Comparison of ENCODE assay signal across 8 cellular contexts in the genomic region with DNA sequence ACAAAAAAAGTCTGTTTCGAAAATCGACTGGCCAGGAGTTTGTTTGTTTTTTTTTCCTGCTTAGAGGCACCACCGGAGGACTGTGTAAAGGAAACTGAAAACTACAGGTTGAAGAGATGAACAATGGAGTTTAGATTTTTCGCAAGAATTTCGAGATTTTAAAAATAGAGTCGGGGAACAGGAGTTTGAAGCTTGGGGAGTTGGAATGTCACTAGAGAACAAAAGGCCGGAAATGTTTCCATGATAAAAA. TPM values are rescaled to one million over a fixed set of nuclear protein-coding genes. Genes with fewer than 3 reads are reported as not detected.
DNase-seq lines count a peak whose midpoint lies in the region; ATAC-seq lines count a peak whose summit lies in the region.

No MANE protein-coding gene starts in this region.

- H3K9me3 ChIP-seq in thymus (ENCODE audit: control insufficient read depth) = no peaks in the 10 kb centered on the region

- 4% methylated on average over 7 of the region's 7 CpGs for WGBS in thymus

- H3K27ac ChIP-seq in layer of hippocampus (ENCODE audit: low read depth, low read length) (peak overlapping the region; percentile 96), thymus (ENCODE audit: low read depth) (no peak overlapping the region)

- CTCF ChIA-PET in activated CD8-positive, alpha-beta memory T cell treated with anti-CD3 and anti-CD28 coated beads, Interleukin-2, amount 10 ng/mL, durations not matched to agents 7 days and 5 days (lab: Charles Lee) = interaction anchor here (0.7 to 2.2 kb wide), 6 partner anchors 10 to 104 kb away, joined by 3 to 7 read pairs (median 3); no protein-coding TSS in a partner anchor

- ATAC-seq in activated CD8-positive, alpha-beta memory T cell treated with anti-CD3 and anti-CD28 coated beads, Interleukin-2, amount 10 ng/mL, durations not matched to agents 7 days and 5 days = no peak
- ATAC-seq in activated naive CD8-positive, alpha-beta T cell treated with anti-CD3 and anti-CD28 coated beads, Interleukin-2, amount 10 ng/mL, durations not matched to agents 7 days and 5 days (ENCODE audit: low read depth) = no peak
- ATAC-seq in HG03520 (IDR thresholded peaks at IDR 0.05; ENCODE audit: unreplicated experiment) (no peak), HG03469 (IDR thresholded peaks at IDR 0.05; ENCODE audit: unreplicated experiment) (no peak)

- peaks cover 39% of the 10 kb centered on the region for H3K4me1 Mint-ChIP-seq in activated CD8-positive, alpha-beta memory T cell treated with anti-CD3 and anti-CD28 coated beads, Interleukin-2, amount 10 ng/mL, durations not matched to agents 7 days and 5 days
- H3K4me1 Mint-ChIP-seq in activated naive CD8-positive, alpha-beta T cell treated with anti-CD3 and anti-CD28 coated beads, Interleukin-2, amount 10 ng/mL, durations not matched to agents 7 days and 5 days = peaks cover 37% of the 10 kb centered on the region

- DNase-seq in activated CD8-positive, alpha-beta memory T cell treated with anti-CD3 and anti-CD28 coated beads, Interleukin-2, amount 10 ng/mL, durations not matched to agents 7 days and 5 days = no peak
- no peak for DNase-seq in activated CD8-positive, alpha-beta memory T cell treated with anti-CD3 and anti-CD28 coated beads, Interleukin-2, amount 50 U/mL, for 48 hours
- DNase-seq in activated naive CD8-positive, alpha-beta T cell treated with anti-CD3 and anti-CD28 coated beads, Interleukin-2, amount 10 ng/mL, durations not matched to agents 7 days and 5 days = no peak
- no peak for DNase-seq in NCI-H1694 treated with DMSO at 0.1 percent for 48 hours (lab: John Stamatoyannopoulos, UW)

- H3K36me3 ChIP-seq in thymus (ENCODE audit: control insufficient read depth, insufficient read depth) = no peaks in the 10 kb centered on the region

- H3K4me3 ChIP-seq in thymus (ENCODE audit: low read length) = peak overlapping the region; percentile 93

- peaks cover 2% of the 10 kb centered on the region for H3K36me3 Mint-ChIP-seq in activated CD8-positive, alpha-beta memory T cell treated with anti-CD3 and anti-CD28 coated beads, Interleukin-2, amount 10 ng/mL, durations not matched to agents 7 days and 5 days
- H3K36me3 Mint-ChIP-seq in activated naive CD8-positive, alpha-beta T cell treated with anti-CD3 and anti-CD28 coated beads, Interleukin-2, amount 10 ng/mL, durations not matched to agents 7 days and 5 days = peaks cover 2% of the 10 kb centered on the region

- POLR2A ChIA-PET in activated naive CD8-positive, alpha-beta T cell treated with anti-CD3 and anti-CD28 coated beads, Interleukin-2, amount 10 ng/mL, durations not matched to agents 7 days and 5 days (lab: Charles Lee) = no interaction called here

- H3K4me3 Mint-ChIP-seq in activated CD8-positive, alpha-beta memory T cell treated with anti-CD3 and anti-CD28 coated beads, Interleukin-2, amount 10 ng/mL, durations not matched to agents 7 days and 5 days = peak overlapping the region; percentile 89
- H3K4me3 Mint-ChIP-seq in activated naive CD8-positive, alpha-beta T cell treated with anti-CD3 and anti-CD28 coated beads, Interleukin-2, amount 10 ng/mL, durations not matched to agents 7 days and 5 days = peak overlapping the region; percentile 94

- peaks cover 8% of the 10 kb centered on the region for H3K27me3 Mint-ChIP-seq in activated CD8-positive, alpha-beta memory T cell treated with anti-CD3 and anti-CD28 coated beads, Interleukin-2, amount 10 ng/mL, durations not matched to agents 7 days and 5 days
- peaks cover 10% of the 10 kb centered on the region for H3K27me3 Mint-ChIP-seq in activated naive CD8-positive, alpha-beta T cell treated with anti-CD3 and anti-CD28 coated beads, Interleukin-2, amount 10 ng/mL, durations not matched to agents 7 days and 5 days

- H3K27me3 ChIP-seq in layer of hippocampus (ENCODE audit: control insufficient read depth, insufficient read depth, low read length) (no peaks in the 10 kb centered on the region), thymus (ENCODE audit: control insufficient read depth, insufficient read depth) (no peaks in the 10 kb centered on the region)

- no peaks in the 10 kb centered on the region for H3K9me3 Mint-ChIP-seq in activated CD8-positive, alpha-beta memory T cell treated with anti-CD3 and anti-CD28 coated beads, Interleukin-2, amount 10 ng/mL, durations not matched to agents 7 days and 5 days (ENCODE audit: low read depth)
- H3K9me3 Mint-ChIP-seq in activated naive CD8-positive, alpha-beta T cell treated with anti-CD3 and anti-CD28 coated beads, Interleukin-2, amount 10 ng/mL, durations not matched to agents 7 days and 5 days = no peaks in the 10 kb centered on the region

- no peaks in the 10 kb centered on the region for H3K4me1 ChIP-seq in thymus (ENCODE audit: control insufficient read depth, insufficient read depth, low read length)

- H3K27ac Mint-ChIP-seq in activated CD8-positive, alpha-beta memory T cell treated with anti-CD3 and anti-CD28 coated beads, Interleukin-2, amount 10 ng/mL, durations not matched to agents 7 days and 5 days = peak overlapping the region; percentile 92
- H3K27ac Mint-ChIP-seq in activated naive CD8-positive, alpha-beta T cell treated with anti-CD3 and anti-CD28 coated beads, Interleukin-2, amount 10 ng/mL, durations not matched to agents 7 days and 5 days = peak overlapping the region; percentile 87

RNA-seq across cellular contexts. Expression of gene QKI, which starts 1.8 kb away (rescaled TPM):
- 10 to 100 TPM; 69.0 to 70.6 TPM for total RNA-seq in activated CD8-positive, alpha-beta memory T cell treated with anti-CD3 and anti-CD28 coated beads, Interleukin-2, amount 10 ng/mL, durations not matched to agents 7 days and 5 days
- total RNA-seq in activated naive CD8-positive, alpha-beta T cell treated with anti-CD3 and anti-CD28 coated beads, Interleukin-2, amount 10 ng/mL, durations not matched to agents 7 days and 5 days = 10 to 100 TPM; 70.9 TPM
- polyA plus RNA-seq in thymus = 23.5 TPM
